Comparison of ENCODE assay signal across 1 cellular context in genomic region chr12:122880668-122881067, GRCh38.
A peak's percentile ranks its signal among the peaks of the same experiment; 100 is the strongest.
TF ChIP-seq lines count a peak whose summit lies in the region.

No MANE protein-coding gene starts in this region.

TF ChIP-seq in IMR-90, 13 proteins besides CTCF, POLR2A, EP300 and RAD21:
- TF ChIP-seq SMC3 (IDR thresholded peaks at IDR 0.05; ENCODE audit: low read depth, low read length) (peak; percentile 40), CHD1 (IDR thresholded peaks at IDR 0.05; ENCODE audit: low read depth, low read length) (no peak)
